1 cellular context compared by ENCODE assay signal in genomic region chr5:34822921-34823715, GRCh38.
TF ChIP-seq lines count a peak whose summit lies in the region.

No MANE protein-coding gene starts in this region.

TF ChIP-seq in HepG2, 621 proteins besides CTCF, POLR2A, EP300 and RAD21:
- TF ChIP-seq ZBTB38 (CRISPR knock-in tag; IDR thresholded peaks at IDR 0.05) = no peak
- TF ChIP-seq MAFG (CRISPR knock-in tag; IDR thresholded peaks at IDR 0.05) = no peak
- TF ChIP-seq ZNF841 (CRISPR knock-in tag; IDR thresholded peaks at IDR 0.05; ENCODE audit: borderline replicate concordance) = no peak
- no peak for TF ChIP-seq KLF11 (CRISPR knock-in tag; IDR thresholded peaks at IDR 0.05)
- no peak for TF ChIP-seq E2F2 (CRISPR knock-in tag; IDR thresholded peaks at IDR 0.05; ENCODE audit: borderline replicate concordance)
- TF ChIP-seq NFE2L1 (CRISPR knock-in tag; IDR thresholded peaks at IDR 0.05; ENCODE audit: borderline replicate concordance) = no peak
- TF ChIP-seq E2F5 (CRISPR knock-in tag; conservative IDR thresholded peaks at IDR 0.05) = no peak
- TF ChIP-seq BRD4 (CRISPR knock-in tag; IDR thresholded peaks at IDR 0.05) = no peak
- TF ChIP-seq RELA (CRISPR knock-in tag; IDR thresholded peaks at IDR 0.05) = no peak
- no peak for TF ChIP-seq PRDM10 (CRISPR knock-in tag; IDR thresholded peaks at IDR 0.05; ENCODE audit: low read depth)
- no peak for TF ChIP-seq IRF1 (CRISPR knock-in tag; IDR thresholded peaks at IDR 0.05; ENCODE audit: low read depth)
- TF ChIP-seq FOXA3 (CRISPR knock-in tag; IDR thresholded peaks at IDR 0.05) = no peak
- no peak for TF ChIP-seq ZFP90 (CRISPR knock-in tag; IDR thresholded peaks at IDR 0.05; ENCODE audit: borderline replicate concordance)
- TF ChIP-seq ZFP41 (CRISPR knock-in tag; IDR thresholded peaks at IDR 0.05; ENCODE audit: borderline replicate concordance) = no peak
- no peak for TF ChIP-seq FOXO4 (CRISPR knock-in tag; conservative IDR thresholded peaks at IDR 0.05)
